In genomic region chr11:76823481-76824028, GRCh38 we compare ENCODE assay signal across 8 cellular contexts. TPM values are rescaled to one million over a fixed set of nuclear protein-coding genes. Genes with fewer than 3 reads are reported as not detected.
DNase-seq lines count a peak whose midpoint lies in the region; ATAC-seq, FAIRE-seq and TF ChIP-seq lines count a peak whose summit lies in the region.

No MANE protein-coding gene starts in this region.

- ATAC-seq in GM18873 (IDR thresholded peaks at IDR 0.05; ENCODE audit: low FRiP score, unreplicated experiment) (no peak), T-helper 17 cell (no peak), HG02678 (IDR thresholded peaks at IDR 0.05; ENCODE audit: unreplicated experiment) (no peak)

- H3K4me3 ChIP-seq in retinal pigment epithelial cell (ENCODE audit: low read length) = peak overlapping the region; percentile 21

- no peaks in the 10 kb centered on the region for H3K9me3 ChIP-seq in T-helper 17 cell (ENCODE audit: control insufficient read depth, low read length, poor library complexity, severe bottlenecking)

- no peak for TF ChIP-seq POLR2A in H54 (IDR thresholded peaks at IDR 0.05; ENCODE audit: low read depth, low read length)

- TF ChIP-seq CTCF in retinal pigment epithelial cell (conservative IDR thresholded peaks at IDR 0.05; ENCODE audit: low read depth, low read length) = no peak

- H3K4me1 Mint-ChIP-seq in T-helper 17 cell = peaks cover 22% of the 10 kb centered on the region

- no peaks in the 10 kb centered on the region for H3K36me3 Mint-ChIP-seq in T-helper 17 cell (ENCODE audit: low read depth)

- DNase-seq in H54 (ENCODE audit: insufficient read length, low spot score) = peak; percentile 79
- peak; percentile 67 for DNase-seq in SKM-1 treated with dmso at 0.1 percent for 144 hours (lab: John Stamatoyannopoulos, UW; ENCODE audit: unreplicated experiment)
- DNase-seq in foreskin melanocyte = peak; percentile 69
- DNase-seq in retinal pigment epithelial cell (ENCODE audit: low read depth) = peak; percentile 26
- DNase-seq in anterior cingulate cortex (lab: John Stamatoyannopoulos, UW) = no peak
- DNase-seq in T-helper 17 cell = no peak

- peaks cover 6% of the 10 kb centered on the region for H3K27me3 Mint-ChIP-seq in T-helper 17 cell

- FAIRE-seq in H54 (lab: Jason Lieb, UNC) = peak; percentile 77

- H3K27ac Mint-ChIP-seq in T-helper 17 cell = no peak overlapping the region

- no peak overlapping the region for H3K4me3 Mint-ChIP-seq in T-helper 17 cell

RNA-seq across cellular contexts. Expression of gene ACER3, which starts 37.2 kb away (rescaled TPM):
- 10 to 100 TPM in 1 of 2 donors, 1 to 10 TPM in 1; 7.6 to 10.2 TPM for total RNA-seq in T-helper 17 cell

RNA-seq across cellular contexts. Expression of gene TSKU, which starts 40.4 kb away (rescaled TPM):
- total RNA-seq in T-helper 17 cell = not detected

Comparison
In these comparisons a context has a peak if more than half of its experiments do, and no peak if none do; other contexts are left out.
1. DNase-seq: peak in H54 (single experiment), SKM-1 treated with dmso at 0.1 percent for 144 hours (single experiment), foreskin melanocyte (single experiment) and retinal pigment epithelial cell (single experiment); none in anterior cingulate cortex (0 of 58) and T-helper 17 cell (0 of 3).